Comparison of ENCODE assay signal across 25 cellular contexts in the genomic region with DNA sequence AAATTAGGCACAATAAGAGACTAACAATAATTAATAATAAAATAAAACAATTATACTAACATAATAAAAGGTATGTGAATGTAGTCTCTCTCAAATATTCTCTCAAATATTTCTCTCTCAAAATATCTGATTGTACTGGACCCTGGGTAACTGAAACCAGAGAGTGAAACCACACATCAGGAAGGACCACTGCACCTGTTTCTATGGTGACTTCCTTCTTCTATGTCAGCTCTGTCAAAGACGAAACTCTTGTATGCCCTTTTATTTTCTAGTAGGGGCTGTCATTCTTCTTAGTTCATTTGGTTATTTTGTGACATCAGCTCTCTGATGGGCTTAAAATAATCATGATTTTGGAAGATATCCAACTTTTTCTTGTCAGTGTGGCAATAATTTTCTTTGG.
DNase-seq lines count a peak whose midpoint lies in the region; ATAC-seq and TF ChIP-seq lines count a peak whose summit lies in the region.
"Had no signal": no experiment of that assay in that cellular context is flagged by ENCODE, and none has a peak within 500 bp of the region (broad histone marks: within the 10 kb centered on the region; RNA-seq: fewer than 3 reads in every experiment).

No MANE protein-coding gene starts in this region.

- H3K79me2 ChIP-seq in MM.1S (ENCODE audit: low read length): no peaks in the 10 kb centered on the region

- DNase-seq in MM.1S: peak; percentile 88
- no peak for DNase-seq in H7
- no peak for DNase-seq in effector CD8-positive, alpha-beta T cell (lab: John Stamatoyannopoulos, UW)
- no peak for DNase-seq in NCI-H1092 (lab: John Stamatoyannopoulos, UW)
- no peak for DNase-seq in stimulated activated CD8-positive, alpha-beta memory T cell treated with anti-CD3 and anti-CD28 coated beads, Interleukin-4, amount 100 ng/mL, for 48 hours
- DNase-seq: activated CD4-positive, alpha-beta T cell treated with anti-CD3 and anti-CD28 coated beads, Interleukin-2, amount 10 ng/mL, durations not matched to agents 24 days and 14 days; activated naive CD8-positive, alpha-beta T cell treated with anti-CD3 and anti-CD28 coated beads, Interleukin-2, amount 50 U/mL, for 24 hours; activated T-cell treated with anti-CD3 and anti-CD28 coated beads, Interleukin-2, amount 50 U/mL, for 48 hours; CD8-positive, alpha-beta T cell; dermis blood vessel endothelial cell; EL; H9; Karpas-422; MV-4-11; NCI-H2171 treated with DMSO at 0.1 percent for 48 hours; NCI-H510A treated with DMSO at 0.1 percent for 48 hours; NK-92 treated with Interleukin-12 subunit alpha and Interleukin-12 subunit beta, amount 100 ng/mL, for 24 hours; right lobe of liver; SHP77; stimulated activated CD4-positive, alpha-beta T cell treated with anti-CD3 and anti-CD28 coated beads, Interleukin-2, amount 100 ng/mL, for 48 hours; substantia nigra had no signal

- peak overlapping the region; percentile 46; the same call in 1 of the 2 replicates for H3K27ac ChIP-seq in MM.1S (ENCODE audit: low read length)
- H3K27ac ChIP-seq: right lobe of liver, VCaP had no signal

- ATAC-seq in GM18511 (IDR thresholded peaks at IDR 0.05; ENCODE audit: unreplicated experiment): peak; percentile 97
- peak; percentile 64 for ATAC-seq in GM19463 (IDR thresholded peaks at IDR 0.05; ENCODE audit: unreplicated experiment)
- ATAC-seq in HG02981 (IDR thresholded peaks at IDR 0.05; ENCODE audit: unreplicated experiment): peak; percentile 81
- ATAC-seq: activated naive CD8-positive, alpha-beta T cell treated with anti-CD3 and anti-CD28 coated beads, Interleukin-2, amount 50 U/mL, for 24 hours; CD8-positive, alpha-beta T cell; right lobe of liver had no signal

- H3K9me2 ChIP-seq in MM.1S (replicated peaks; ENCODE audit: insufficient read depth, low read length): no peaks in the 10 kb centered on the region

- no peak for TF ChIP-seq CTCF in MM.1S (IDR thresholded peaks at IDR 0.05; ENCODE audit: low read length)

- H3K4me3 ChIP-seq in MM.1S (ENCODE audit: low read length): no peak overlapping the region
- no peak overlapping the region for H3K4me3 ChIP-seq in H7 (ENCODE audit: insufficient read depth, low read depth, low read length)
- H3K4me3 ChIP-seq: right lobe of liver had no signal

- peaks cover 44% of the 10 kb centered on the region for H3K4me1 ChIP-seq in MM.1S (ENCODE audit: low read length)
- H3K4me1 ChIP-seq: right lobe of liver had no signal

- H3K9me3 ChIP-seq in MM.1S (replicated peaks; ENCODE audit: insufficient read depth, low read length): no peaks in the 10 kb centered on the region
- H3K9me3 ChIP-seq: right lobe of liver had no signal

- H3K9ac ChIP-seq in MM.1S (ENCODE audit: low read length): no peak overlapping the region; the same call in 1 of the 2 replicates

- peak overlapping the region; percentile 19 for H3K4me2 ChIP-seq in MM.1S (ENCODE audit: low read depth, low read length)

- H3K36me3 ChIP-seq in MM.1S (replicated peaks; ENCODE audit: insufficient read depth, low read length) (no peaks in the 10 kb centered on the region), H7 (replicated peaks; ENCODE audit: control insufficient read depth, insufficient read depth, low read length) (no peaks in the 10 kb centered on the region)
- H3K36me3 ChIP-seq: right lobe of liver had no signal

- H3K27me3 ChIP-seq in MM.1S (replicated peaks; ENCODE audit: insufficient read depth, low read length) (no peaks in the 10 kb centered on the region), H7 (ENCODE audit: control insufficient read depth, insufficient read depth, low read length) (no peaks in the 10 kb centered on the region)
- H3K27me3 ChIP-seq: right lobe of liver had no signal

- peaks cover 25% of the 10 kb centered on the region; the same call in 1 of the 2 replicates for H3F3A ChIP-seq in MM.1S (ENCODE audit: insufficient read depth, low read length)

- no peaks in the 10 kb centered on the region for H4K20me1 ChIP-seq in MM.1S (ENCODE audit: insufficient read depth, low read length)

- no peak overlapping the region for H2AFZ ChIP-seq in MM.1S (ENCODE audit: low read length)
